1 cellular context compared by ENCODE assay signal in genomic region chr3:123755085-123755484, GRCh38.
TF ChIP-seq lines count a peak whose summit lies in the region.

No MANE protein-coding gene starts in this region.

TF ChIP-seq in HepG2, 621 proteins besides CTCF, POLR2A, EP300 and RAD21 (continued from another document and continues in another):
- TF ChIP-seq SNAPC4 (CRISPR knock-in tag; IDR thresholded peaks at IDR 0.05) (no peak), TEAD3 (CRISPR knock-in tag; optimal IDR thresholded peaks at IDR 0.05; ENCODE audit: borderline replicate concordance) (peak; percentile 98), MLX (CRISPR knock-in tag; IDR thresholded peaks at IDR 0.05) (0 out of 2 replicates have a peak, but pooled peaks have one; percentile 22), YY1 (IDR thresholded peaks at IDR 0.05; ENCODE audit: insufficient read depth, insufficient replicate concordance, low read depth, low read length) (peak; percentile 34), TBP (CRISPR knock-in tag; IDR thresholded peaks at IDR 0.05) (no peak), ZNF790 (CRISPR knock-in tag; IDR thresholded peaks at IDR 0.05; ENCODE audit: borderline replicate concordance) (no peak), HNF1A (IDR thresholded peaks at IDR 0.05; ENCODE audit: low read depth) (peak; percentile 99), HNF1A (CRISPR knock-in tag; IDR thresholded peaks at IDR 0.05; ENCODE audit: borderline replicate concordance) (peak; percentile 99), GABPA (IDR thresholded peaks at IDR 0.05; ENCODE audit: low read depth, low read length) (no peak), GABPA (CRISPR knock-in tag; IDR thresholded peaks at IDR 0.05; ENCODE audit: low read depth) (0 out of 2 replicates have a peak, but pooled peaks have one; percentile 8), ZNF772 (CRISPR knock-in tag; IDR thresholded peaks at IDR 0.05) (peak; percentile 69; the same call in 1 of the 2 replicates), TP53 (CRISPR knock-in tag; conservative IDR thresholded peaks at IDR 0.05) (no peak), SOX6 (IDR thresholded peaks at IDR 0.05) (no peak), SOX6 (CRISPR knock-in tag; IDR thresholded peaks at IDR 0.05) (peak; percentile 85), KDM3A (CRISPR knock-in tag; IDR thresholded peaks at IDR 0.05; ENCODE audit: low read depth) (peak; percentile 76; the same call in 1 of the 2 replicates), ARNT2 (CRISPR knock-in tag; IDR thresholded peaks at IDR 0.05; ENCODE audit: low read depth) (no peak), POGZ (CRISPR knock-in tag; IDR thresholded peaks at IDR 0.05) (peak; percentile 51; the same call in 1 of the 2 replicates), ARID3A (IDR thresholded peaks at IDR 0.05; ENCODE audit: low read depth, low read length) (peak; percentile 61; the same call in 1 of the 2 replicates), ZNF839 (CRISPR knock-in tag; IDR thresholded peaks at IDR 0.05; ENCODE audit: borderline replicate concordance) (no peak), KAT8 (CRISPR knock-in tag; IDR thresholded peaks at IDR 0.05) (peak; percentile 67), HNF4G (IDR thresholded peaks at IDR 0.05; ENCODE audit: borderline replicate concordance, low read depth, low read length) (no peak), HNF4G (CRISPR knock-in tag; IDR thresholded peaks at IDR 0.05; ENCODE audit: borderline replicate concordance, low read depth) (no peak; the same call in 1 of the 2 replicates), ZFX (CRISPR knock-in tag; IDR thresholded peaks at IDR 0.05; ENCODE audit: low read depth) (peak; percentile 45; the same call in 1 of the 2 replicates), HDAC1 (CRISPR knock-in tag; IDR thresholded peaks at IDR 0.05) (peak; percentile 59; the same call in 1 of the 2 replicates), CREM (IDR thresholded peaks at IDR 0.05) (peak; percentile 22; the same call in 1 of the 2 replicates), CREM (CRISPR knock-in tag; IDR thresholded peaks at IDR 0.05) (no peak), ATM (IDR thresholded peaks at IDR 0.05; ENCODE audit: borderline replicate concordance) (no peak), ISL2 (CRISPR knock-in tag; IDR thresholded peaks at IDR 0.05) (peak; percentile 52; the same call in 1 of the 2 replicates), FOXK1 (CRISPR knock-in tag; IDR thresholded peaks at IDR 0.05; ENCODE audit: borderline replicate concordance, low read depth) (peak; percentile 35; the same call in 1 of the 2 replicates), ZFP36L2 (CRISPR knock-in tag; IDR thresholded peaks at IDR 0.05) (no peak), RCOR2 (CRISPR knock-in tag; IDR thresholded peaks at IDR 0.05) (no peak), ZNF44 (CRISPR knock-in tag; IDR thresholded peaks at IDR 0.05) (no peak), SAP130 (CRISPR knock-in tag; IDR thresholded peaks at IDR 0.05; ENCODE audit: low read depth) (peak; percentile 82), ZSCAN5A (CRISPR knock-in tag; IDR thresholded peaks at IDR 0.05; ENCODE audit: borderline replicate concordance) (no peak), ZBED4 (CRISPR knock-in tag; IDR thresholded peaks at IDR 0.05; ENCODE audit: borderline replicate concordance) (peak; percentile 73; the same call in 1 of the 2 replicates), ZNF225 (CRISPR knock-in tag; IDR thresholded peaks at IDR 0.05) (no peak), ZNF136 (CRISPR knock-in tag; IDR thresholded peaks at IDR 0.05; ENCODE audit: low read depth) (peak; percentile 86; the same call in 1 of the 2 replicates), PRDM10 (CRISPR knock-in tag; IDR thresholded peaks at IDR 0.05; ENCODE audit: low read depth) (peak; percentile 43; the same call in 1 of the 2 replicates), MYC (CRISPR knock-in tag; IDR thresholded peaks at IDR 0.05; ENCODE audit: borderline replicate concordance) (no peak), ATAD3A (CRISPR knock-in tag; IDR thresholded peaks at IDR 0.05) (no peak), NFKB2 (CRISPR knock-in tag; IDR thresholded peaks at IDR 0.05; ENCODE audit: borderline replicate concordance) (no peak), ZNF468 (CRISPR knock-in tag; IDR thresholded peaks at IDR 0.05) (no peak), SIX1 (CRISPR knock-in tag; IDR thresholded peaks at IDR 0.05; ENCODE audit: borderline replicate concordance) (no peak)
